In the genomic region with DNA sequence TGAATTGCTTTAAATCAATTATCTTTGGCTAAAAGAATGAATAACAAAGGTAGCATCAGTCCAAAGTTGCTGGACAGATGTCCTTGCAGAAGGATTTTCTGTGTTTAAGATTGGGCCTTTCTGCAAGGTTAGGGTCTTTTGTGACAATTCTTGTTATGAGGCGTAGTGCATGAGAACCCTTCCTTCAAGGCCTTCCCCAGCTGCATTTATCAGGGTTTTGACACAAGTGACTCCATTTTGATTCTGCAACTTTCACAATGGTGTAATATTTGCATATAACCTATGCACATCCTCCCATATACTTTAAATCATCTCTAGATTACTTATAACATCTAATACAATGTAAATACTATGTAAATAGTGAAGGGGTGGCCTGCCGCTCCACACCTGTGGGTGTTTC, we compare ENCODE assay signal across 1 cellular context.
TF ChIP-seq lines count a peak whose summit lies in the region.

No MANE protein-coding gene starts in this region.

TF ChIP-seq in H1, 55 proteins besides CTCF, POLR2A, EP300 and RAD21:
- TF ChIP-seq CHD2 (IDR thresholded peaks at IDR 0.05; ENCODE audit: low read length) (no peak), TCF12 (IDR thresholded peaks at IDR 0.05; ENCODE audit: low read depth, low read length) (no peak)
TF ChIP-seq in H1: peak in this region for 0.
